Comparison of ENCODE assay signal across 16 cellular contexts in genomic region chr17:39950871-39951348, GRCh38.
DNase-seq lines count a peak whose midpoint lies in the region; ATAC-seq, FAIRE-seq and TF ChIP-seq lines count a peak whose summit lies in the region.
"Had no signal": no experiment of that assay in that cellular context is flagged by ENCODE, and none has a peak within 500 bp of the region (broad histone marks: within the 10 kb centered on the region; RNA-seq: fewer than 3 reads in every experiment).

No MANE protein-coding gene starts in this region.

- H3K27ac Mint-ChIP-seq in nephron progenitor cell = no peak overlapping the region
- H3K27ac Mint-ChIP-seq: activated B cell treated with CpG ODN at 0.5 μM for 24 hours had no signal

- H3K4me3 Mint-ChIP-seq in nephron progenitor cell = no peak overlapping the region
- H3K4me3 Mint-ChIP-seq: activated B cell treated with CpG ODN at 0.5 μM for 24 hours had no signal

- H3K27me3 Mint-ChIP-seq in nephron progenitor cell (ENCODE audit: low read depth, poor library complexity) = peaks cover 13% of the 10 kb centered on the region
- H3K27me3 Mint-ChIP-seq: activated B cell treated with CpG ODN at 0.5 μM for 24 hours had no signal

- TF ChIP-seq CTCF in NB4 (IDR thresholded peaks at IDR 0.05; ENCODE audit: low read depth, low read length) = no peak
- no peak for TF ChIP-seq CTCF in choroid plexus epithelial cell (conservative IDR thresholded peaks at IDR 0.05; ENCODE audit: low read depth, low read length)
- TF ChIP-seq CTCF in nephron progenitor cell (IDR thresholded peaks at IDR 0.05) = no peak

- ATAC-seq in HG03280 (IDR thresholded peaks at IDR 0.05; ENCODE audit: unreplicated experiment) = no peak
- ATAC-seq: K562 had no signal

- FAIRE-seq in H54 (lab: Jason Lieb, UNC) = no peak
- FAIRE-seq: endothelial cell of umbilical vein, K562 had no signal

- no peaks in the 10 kb centered on the region for H3K36me3 Mint-ChIP-seq in nephron progenitor cell (ENCODE audit: low read depth)
- H3K36me3 Mint-ChIP-seq: CD14-positive monocyte had no signal

- peaks cover 67% of the 10 kb centered on the region for H3K4me1 Mint-ChIP-seq in nephron progenitor cell

- H3K4me3 ChIP-seq in NB4 (ENCODE audit: low read depth, low read length) = no peak overlapping the region
- no peak overlapping the region for H3K4me3 ChIP-seq in choroid plexus epithelial cell (ENCODE audit: low read depth, low read length)
- H3K4me3 ChIP-seq: K562, transverse colon had no signal

- no peak for TF ChIP-seq POLR2A in NB4 (IDR thresholded peaks at IDR 0.05; ENCODE audit: extremely low read depth, insufficient read length)
- no peak for TF ChIP-seq POLR2A in H54 (IDR thresholded peaks at IDR 0.05; ENCODE audit: low read depth, low read length)

- no peaks in the 10 kb centered on the region for H3K9me3 Mint-ChIP-seq in nephron progenitor cell
- H3K9me3 Mint-ChIP-seq: activated B cell treated with CpG ODN at 0.5 μM for 24 hours had no signal

- DNase-seq in NB4 (ENCODE audit: low read depth) = peak; percentile 46
- DNase-seq in choroid plexus epithelial cell (ENCODE audit: low read depth) = peak; percentile 33
- DNase-seq in nephron progenitor cell = peak; percentile 22
- DNase-seq in H54 (ENCODE audit: insufficient read length, low spot score) = no peak
- no peak for DNase-seq in dedifferentiated amniotic fluid mesenchymal stem cell (ENCODE audit: extremely low spot score)
- DNase-seq: activated B cell treated with CpG ODN at 0.5 μM for 24 hours; amniotic stem cell; DMS79 treated with DMSO at 0.1 percent for 48 hours; NCI-H1092 treated with DMSO at 0.1 percent for 48 hours; stimulated activated naive CD4-positive, alpha-beta T cell; T-helper 1 cell; transverse colon had no signal

Comparison
In these comparisons a context has a peak if more than half of its experiments do, and no peak if none do; other contexts are left out.
1. DNase-seq: peak in NB4 (single experiment), choroid plexus epithelial cell (single experiment) and nephron progenitor cell (single experiment); none in H54 (single experiment) and dedifferentiated amniotic fluid mesenchymal stem cell (single experiment).